ENCODE assay signal across 21 cellular contexts in genomic region chr16:6926341-6926740, GRCh38.
"Had no signal": no experiment of that assay in that cellular context is flagged by ENCODE, and none has a peak within 500 bp of the region (broad histone marks: within the 10 kb centered on the region; RNA-seq: fewer than 3 reads in every experiment).

No MANE protein-coding gene starts in this region.

- H3K9ac ChIP-seq: parathyroid adenoma had no signal

- H3K4me2 ChIP-seq: hepatocyte had no signal

- H3K27ac ChIP-seq: body of pancreas, esophagus muscularis mucosa, hepatocyte, left ventricle myocardium inferior, parathyroid adenoma, thyroid gland had no signal

- ATAC-seq: activated CD8-positive, alpha-beta T cell treated with anti-CD3 and anti-CD28 coated beads, Interleukin-2, amount 10 ng/mL, durations not matched to agents 7 days and 5 days; body of pancreas; natural killer cell; right cardiac atrium had no signal

- H3K79me2 ChIP-seq: hepatocyte, parathyroid adenoma had no signal

- DNase-seq: activated CD4-positive, alpha-beta T cell treated with anti-CD3 and anti-CD28 coated beads for 1 hour; activated CD4-positive, alpha-beta T cell treated with anti-CD3 and anti-CD28 coated beads, Interleukin-2, amount 50 U/mL, for 1 hour; activated CD8-positive, alpha-beta T cell treated with anti-CD3 and anti-CD28 coated beads, Interleukin-2, amount 10 ng/mL, durations not matched to agents 7 days and 5 days; activated gamma-delta T cell; activated naive CD4-positive, alpha-beta T cell treated with anti-CD3 and anti-CD28 coated beads, Interleukin-2, amount 50 U/mL, for 16 hours; anterior cingulate cortex; body of pancreas; dermis blood vessel endothelial cell; effector memory CD4-positive, alpha-beta T cell; glutamatergic neuron; left ventricle myocardium inferior; midbrain; natural killer cell; nucleus accumbens; right cardiac atrium; stimulated activated CD4-positive, alpha-beta T cell treated with anti-CD3 and anti-CD28 coated beads, Interleukin-4, amount 100 ng/mL, for 24 hours; stimulated activated naive CD4-positive, alpha-beta T cell treated with Interleukin-2 at 50 U/mL for 16 hours had no signal

- H3K9me3 ChIP-seq: body of pancreas, thyroid gland had no signal

- H3K4me3 ChIP-seq: body of pancreas, esophagus muscularis mucosa, hepatocyte, left ventricle myocardium inferior, thyroid gland had no signal

- H3K4me1 ChIP-seq: body of pancreas, esophagus muscularis mucosa, left ventricle myocardium inferior, parathyroid adenoma had no signal

- H2AFZ ChIP-seq: hepatocyte, parathyroid adenoma had no signal

- H3K36me3 ChIP-seq: esophagus muscularis mucosa, left ventricle myocardium inferior, thyroid gland had no signal

- H3K27me3 ChIP-seq: body of pancreas, hepatocyte, thyroid gland had no signal
